ENCODE assay signal across 26 cellular contexts in the genomic region with DNA sequence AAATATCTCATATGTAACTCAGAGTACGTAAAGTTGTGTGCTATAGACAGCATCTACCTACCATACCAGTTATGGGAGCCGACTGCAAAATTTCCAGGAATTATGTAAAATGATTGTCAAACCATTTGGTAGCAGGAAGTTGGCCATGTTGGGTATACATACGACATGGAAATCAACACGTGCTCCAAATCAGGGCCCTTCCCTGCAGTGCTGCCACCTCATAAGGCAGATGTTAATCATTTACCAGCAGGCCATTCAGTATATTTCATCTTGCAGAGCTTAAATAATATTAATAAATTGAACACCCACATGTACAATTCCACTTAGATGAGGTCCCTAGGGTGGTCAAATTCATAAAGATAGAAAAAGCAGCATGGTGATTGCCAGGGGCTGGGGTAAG. TPM values are rescaled to one million over a fixed set of nuclear protein-coding genes. Genes with fewer than 3 reads are reported as not detected.
"Had no signal": no experiment of that assay in that cellular context is flagged by ENCODE, and none has a peak within 500 bp of the region (broad histone marks: within the 10 kb centered on the region; RNA-seq: fewer than 3 reads in every experiment).

No MANE protein-coding gene starts in this region.

- H3K27ac ChIP-seq: left ventricle myocardium inferior, pancreas, prostate gland, skin epidermis, spleen, suprapubic skin, thoracic aorta, tibial artery, upper lobe of right lung had no signal

- H3K4me1 ChIP-seq: left ventricle myocardium inferior, prostate gland, spleen, suprapubic skin, upper lobe of right lung had no signal

- ATAC-seq: naive thymus-derived CD8-positive, alpha-beta T cell; right cardiac atrium; sciatic nerve; stimulated activated effector memory CD8-positive, alpha-beta T cell treated with anti-CD3 and anti-CD28 coated beads, Interleukin-12 subunit alpha, Interleukin-12 subunit beta, amount 100 ng/mL, for 72 hours; upper lobe of right lung had no signal

- H3K36me3 ChIP-seq: left ventricle myocardium inferior, pancreas, prostate gland, spleen, suprapubic skin, thoracic aorta, tibial artery, upper lobe of right lung had no signal

- H3K4me3 ChIP-seq: left ventricle myocardium inferior, lung, pancreas, prostate gland, skin epidermis, spleen, suprapubic skin, thoracic aorta, tibial artery, upper lobe of right lung had no signal

- DNase-seq: hippocampal formation; kidney glomerular epithelial cell; left ventricle myocardium inferior; mesendoderm; midbrain; naive thymus-derived CD8-positive, alpha-beta T cell; nucleus accumbens; pancreas; posterior cingulate gyrus; retina; right cardiac atrium; spleen; stimulated activated CD4-positive, alpha-beta T cell treated with anti-CD3 and anti-CD28 coated beads, Interleukin-4, amount 100 ng/mL, for 24 hours; stimulated activated naive CD4-positive, alpha-beta T cell; tibial artery; trophoblast cell; upper lobe of right lung had no signal

- H3K27me3 ChIP-seq: pancreas, tibial artery, upper lobe of right lung had no signal

- FAIRE-seq: keratinocyte, pancreas, urothelium cell line had no signal

- H3K9me3 ChIP-seq: left ventricle myocardium inferior, pancreas, prostate gland, spleen, suprapubic skin, thoracic aorta, tibial artery, upper lobe of right lung had no signal

RNA-seq across cellular contexts. Expression of a gene that starts 9.8 kb away (rescaled TPM):
- polyA plus RNA-seq: keratinocyte; naive thymus-derived CD8-positive, alpha-beta T cell; pancreas; right cardiac atrium; spleen had no signal

RNA-seq across cellular contexts. Expression of a gene that starts 22.4 kb away (rescaled TPM):
- polyA plus RNA-seq: naive thymus-derived CD8-positive, alpha-beta T cell; pancreas; right cardiac atrium; spleen had no signal

RNA-seq across cellular contexts. Expression of a gene that starts 34.9 kb away (rescaled TPM):
- polyA plus RNA-seq: keratinocyte; naive thymus-derived CD8-positive, alpha-beta T cell had no signal

RNA-seq across cellular contexts. Expression of a gene that starts 50.9 kb away (rescaled TPM):
- polyA plus RNA-seq: keratinocyte; lung; naive thymus-derived CD8-positive, alpha-beta T cell; pancreas; right cardiac atrium; spleen had no signal
